Comparison of ENCODE assay signal across 30 cellular contexts in genomic region chr17:74524751-74525725, GRCh38. TPM values are rescaled to one million over a fixed set of nuclear protein-coding genes. Genes with fewer than 3 reads are reported as not detected.
DNase-seq lines count a peak whose midpoint lies in the region; ATAC-seq and TF ChIP-seq lines count a peak whose summit lies in the region.
"Had no signal": no experiment of that assay in that cellular context is flagged by ENCODE, and none has a peak within 500 bp of the region (broad histone marks: within the 10 kb centered on the region; RNA-seq: fewer than 3 reads in every experiment).

No MANE protein-coding gene starts in this region.

- no peaks in the 10 kb centered on the region for H4K20me1 ChIP-seq in PC-3 (ENCODE audit: low read length)
- H4K20me1 ChIP-seq: BLaER1 had no signal

- no peaks in the 10 kb centered on the region for H3K79me2 ChIP-seq in PC-3 (ENCODE audit: low read length)

- peak overlapping the region; percentile 34 for H3K27ac Mint-ChIP-seq in stimulated activated memory B cell treated with anti-CD40 and anti-IgM and Interleukin-4, amounts not matched to agents 10 μg/mL and 1 μg/mL and 100 μg/mL, for 72 hours
- H3K27ac Mint-ChIP-seq: activated CD8-positive, alpha-beta T cell treated with anti-CD3 and anti-CD28 coated beads for 36 hours; activated naive CD8-positive, alpha-beta T cell; stimulated activated naive CD8-positive, alpha-beta T cell treated with anti-CD3 and anti-CD28 coated beads, Interleukin-15, Interleukin-2, amounts not matched to agents 100 ng/mL and 50 ng/mL, for 24 hours had no signal

- H2AFZ ChIP-seq in PC-3 (ENCODE audit: low read length): no peak overlapping the region

- peaks cover 17% of the 10 kb centered on the region for H3K27me3 Mint-ChIP-seq in stimulated activated memory B cell treated with anti-CD40 and anti-IgM and Interleukin-4, amounts not matched to agents 10 μg/mL and 1 μg/mL and 100 μg/mL, for 72 hours

- no peaks in the 10 kb centered on the region for H3K9me2 ChIP-seq in PC-3 (replicated peaks; ENCODE audit: low read length)

- POLR2A ChIA-PET in PC-3 (lab: Charles Lee; ENCODE audit: unreplicated experiment): interaction anchor here (0.6 kb wide), 1 partner anchor 22 kb away, joined by 3 read pairs; no protein-coding TSS in a partner anchor

- H3K27ac ChIP-seq in esophagus muscularis mucosa (replicated peaks in 1 of 4): no peak overlapping the region
- no peak overlapping the region for H3K27ac ChIP-seq in PC-3 (ENCODE audit: low read length)
- H3K27ac ChIP-seq: ascending aorta, BLaER1, esophagus squamous epithelium, gastrocnemius medialis, KMS-11 had no signal

- DNase-seq in activated CD8-positive, alpha-beta memory T cell treated with anti-CD3 and anti-CD28 coated beads for 24 hours: peak; percentile 32
- DNase-seq in activated CD8-positive, alpha-beta memory T cell treated with anti-CD3 and anti-CD28 coated beads, Interleukin-2, amount 50 U/mL, for 4 hours: no peak
- DNase-seq in MV-4-11 (lab: John Stamatoyannopoulos, UW) (peak; percentile 14), esophagus muscularis mucosa (ENCODE audit: extremely low spot score) (peak; percentile 75), PC-3 (no peak), activated T-cell treated with anti-CD3 and anti-CD28 coated beads for 4 hours (no peak)
- DNase-seq: activated CD8-positive, alpha-beta T cell treated with anti-CD3 and anti-CD28 coated beads for 36 hours; effector memory CD4-positive, alpha-beta T cell; esophagus squamous epithelium; gastrocnemius medialis; kidney; NCI-H1694 treated with DMSO at 0.1 percent for 48 hours; NCI-H2171 treated with DMSO at 0.1 percent for 48 hours; NCI-H526; stimulated activated CD4-positive, alpha-beta T cell treated with anti-CD3 and anti-CD28 coated beads, Interleukin-4, amount 100 ng/mL, for 1 hour; trophoblast cell had no signal

- H3K4me3 ChIP-seq in esophagus muscularis mucosa: no peak overlapping the region
- no peak overlapping the region for H3K4me3 ChIP-seq in PC-3 (ENCODE audit: low read length)
- H3K4me3 ChIP-seq: ascending aorta, BLaER1, esophagus squamous epithelium, gastrocnemius medialis, HAP-1 had no signal

- H3K9me3 ChIP-seq in esophagus muscularis mucosa: peaks cover 0 to 13% (median 5%) of the 10 kb centered on the region in 4 donors
- H3K9me3 ChIP-seq in PC-3 (ENCODE audit: low read length): no peaks in the 10 kb centered on the region
- H3K9me3 ChIP-seq: ascending aorta, gastrocnemius medialis, HAP-1 had no signal

- no peak for ATAC-seq in stimulated activated memory B cell treated with anti-CD40 and anti-IgM and Interleukin-4, amounts not matched to agents 10 μg/mL and 1 μg/mL and 100 μg/mL, for 72 hours
- no peak for ATAC-seq in HG02973 (IDR thresholded peaks at IDR 0.05; ENCODE audit: unreplicated experiment)
- no peak for ATAC-seq in PC-3
- ATAC-seq: activated CD8-positive, alpha-beta T cell treated with anti-CD3 and anti-CD28 coated beads for 36 hours; gastrocnemius medialis had no signal

- intact Hi-C loops in esophagus muscularis mucosa (cut with DNase I) (no loop called here), PC-3 (cut with micrococcal nuclease) (no loop called here)

- CTCF ChIA-PET in PC-3 (lab: Charles Lee): no interaction called here

- no peak overlapping the region for H3K9ac ChIP-seq in PC-3 (ENCODE audit: low read length)
- H3K9ac ChIP-seq: BLaER1, KMS-11 had no signal

- no peak overlapping the region for H3K4me2 ChIP-seq in PC-3 (ENCODE audit: low read length)
- H3K4me2 ChIP-seq: BLaER1, KMS-11 had no signal

- no peaks in the 10 kb centered on the region for H3F3A ChIP-seq in PC-3 (ENCODE audit: low read length, unreplicated experiment)

- no TSS peak for BruUV-seq in PC-3 (replicated peaks; lab: Mats Ljungman, UMichigan)

- 82% methylated on average over 11 of the region's 11 CpGs for WGBS in esophagus muscularis mucosa

- no peaks in the 10 kb centered on the region for H3K9me3 Mint-ChIP-seq in stimulated activated memory B cell treated with anti-CD40 and anti-IgM and Interleukin-4, amounts not matched to agents 10 μg/mL and 1 μg/mL and 100 μg/mL, for 72 hours

- H3K36me3 Mint-ChIP-seq in stimulated activated memory B cell treated with anti-CD40 and anti-IgM and Interleukin-4, amounts not matched to agents 10 μg/mL and 1 μg/mL and 100 μg/mL, for 72 hours: peaks cover 5% of the 10 kb centered on the region

- H3K4me3 Mint-ChIP-seq in stimulated activated memory B cell treated with anti-CD40 and anti-IgM and Interleukin-4, amounts not matched to agents 10 μg/mL and 1 μg/mL and 100 μg/mL, for 72 hours: no peak overlapping the region
- H3K4me3 Mint-ChIP-seq: activated CD8-positive, alpha-beta T cell treated with anti-CD3 and anti-CD28 coated beads for 36 hours; activated naive CD8-positive, alpha-beta T cell; stimulated activated naive CD8-positive, alpha-beta T cell treated with anti-CD3 and anti-CD28 coated beads, Interleukin-15, Interleukin-2, amounts not matched to agents 100 ng/mL and 50 ng/mL, for 24 hours had no signal

- no peak for TF ChIP-seq EP300 in esophagus muscularis mucosa (IDR thresholded peaks at IDR 0.05)

- no peaks in the 10 kb centered on the region for H3K4me1 ChIP-seq in esophagus muscularis mucosa
- H3K4me1 ChIP-seq in PC-3 (ENCODE audit: insufficient read depth, low read length): no peaks in the 10 kb centered on the region; the same call in 1 of the 2 replicates
- H3K4me1 ChIP-seq: ascending aorta, esophagus squamous epithelium, gastrocnemius medialis, HAP-1 had no signal

- TF ChIP-seq CTCF in esophagus muscularis mucosa (IDR thresholded peaks at IDR 0.05) (no peak), PC-3 (conservative IDR thresholded peaks at IDR 0.05; ENCODE audit: low read depth, low read length) (no peak)

- no peak for TF ChIP-seq POLR2A in esophagus muscularis mucosa (IDR thresholded peaks at IDR 0.05; ENCODE audit: low read depth)

- H3K27me3 ChIP-seq in esophagus muscularis mucosa (peaks cover 0 to 10% (median 0%) of the 10 kb centered on the region in 4 donors), PC-3 (ENCODE audit: low read length) (peaks cover 86% of the 10 kb centered on the region)
- H3K27me3 ChIP-seq: ascending aorta, BLaER1, gastrocnemius medialis had no signal

- H3K36me3 ChIP-seq in esophagus muscularis mucosa (no peaks in the 10 kb centered on the region), PC-3 (ENCODE audit: low read depth, low read length) (no peaks in the 10 kb centered on the region)
- H3K36me3 ChIP-seq: ascending aorta, BLaER1, esophagus squamous epithelium, gastrocnemius medialis, HAP-1 had no signal

- peaks cover 39% of the 10 kb centered on the region for H3K4me1 Mint-ChIP-seq in stimulated activated memory B cell treated with anti-CD40 and anti-IgM and Interleukin-4, amounts not matched to agents 10 μg/mL and 1 μg/mL and 100 μg/mL, for 72 hours

RNA-seq across cellular contexts. Expression of gene CD300LB, which starts 6.2 kb away (rescaled TPM):
- total RNA-seq in esophagus muscularis mucosa (under 1 TPM in 3 of 4 donors, not detected in 1; 0.17 to 0.83 (median 0.23) TPM), PC-3 (2014; rRNA removed) (not detected in 2 replicates)
- total RNA-seq: A172; activated CD8-positive, alpha-beta T cell treated with anti-CD3 and anti-CD28 coated beads for 36 hours; ascending aorta; HT-29; lung microvascular endothelial cell; renal cortical epithelial cell; RPMI7951; T-helper 2 cell treated with Interferon-gamma antibody and Interleukin-4, amounts not matched to agents 100 ng/mL and 5 ng/mL, for 36 hours had no signal

RNA-seq across cellular contexts. Expression of gene CD300C, which starts 20.9 kb away (rescaled TPM):
- total RNA-seq in esophagus muscularis mucosa (1 to 10 TPM in 3 of 4 donors, under 1 TPM in 1; 0.39 to 4.6 (median 1.6) TPM), PC-3 (2014; rRNA removed) (not detected in 2 replicates)
- total RNA-seq: activated CD8-positive, alpha-beta T cell treated with anti-CD3 and anti-CD28 coated beads for 36 hours; ascending aorta; lung microvascular endothelial cell; RPMI7951 had no signal

RNA-seq across cellular contexts. Expression of gene CD300H, which starts 42.3 kb away (rescaled TPM):
- not detected for total RNA-seq in esophagus muscularis mucosa
- total RNA-seq in PC-3 (2014; rRNA removed): not detected in 2 replicates
- total RNA-seq: A172; activated CD8-positive, alpha-beta T cell treated with anti-CD3 and anti-CD28 coated beads for 36 hours; ascending aorta; esophagus squamous epithelium; gastrocnemius medialis; HT-29; lung microvascular endothelial cell; renal cortical epithelial cell; RPMI7951; T-helper 2 cell treated with Interferon-gamma antibody and Interleukin-4, amounts not matched to agents 100 ng/mL and 5 ng/mL, for 36 hours had no signal

RNA-seq across cellular contexts. Expression of gene CD300A, which starts 58.6 kb away (rescaled TPM):
- total RNA-seq in esophagus muscularis mucosa (1 to 10 TPM; 1.2 to 4.1 (median 2.4) TPM), PC-3 (2014; rRNA removed) (not detected in 2 replicates)
- total RNA-seq: A172, HT-29, lung microvascular endothelial cell, RPMI7951 had no signal

Comparison
In these comparisons a context has a peak if more than half of its experiments do, and no peak if none do; other contexts are left out.
1. DNase-seq: peak in activated CD8-positive, alpha-beta memory T cell treated with anti-CD3 and anti-CD28 coated beads for 24 hours (single experiment), MV-4-11 (single experiment) and esophagus muscularis mucosa (single experiment); none in activated CD8-positive, alpha-beta memory T cell treated with anti-CD3 and anti-CD28 coated beads, Interleukin-2, amount 50 U/mL, for 4 hours (single experiment), PC-3 (single experiment) and activated T-cell treated with anti-CD3 and anti-CD28 coated beads for 4 hours (single experiment).